1 cellular context compared by ENCODE assay signal in genomic region chr12:70640901-70641300, GRCh38.
TF ChIP-seq lines count a peak whose summit lies in the region.

No MANE protein-coding gene starts in this region.

TF ChIP-seq in GM23338, 12 proteins besides CTCF, POLR2A, EP300 and RAD21 (continued from another document):
- TF ChIP-seq POLR2AphosphoS5 (IDR thresholded peaks at IDR 0.05; ENCODE audit: low read depth): no peak
- TF ChIP-seq EZH2phosphoT487 (IDR thresholded peaks at IDR 0.05; ENCODE audit: unreplicated experiment): no peak
- no peak for TF ChIP-seq ZNF331 (CRISPR knock-in tag; IDR thresholded peaks at IDR 0.05; ENCODE audit: low read depth)
- no peak for TF ChIP-seq STAT1 (IDR thresholded peaks at IDR 0.05; ENCODE audit: unreplicated experiment)
